In the genomic region with DNA sequence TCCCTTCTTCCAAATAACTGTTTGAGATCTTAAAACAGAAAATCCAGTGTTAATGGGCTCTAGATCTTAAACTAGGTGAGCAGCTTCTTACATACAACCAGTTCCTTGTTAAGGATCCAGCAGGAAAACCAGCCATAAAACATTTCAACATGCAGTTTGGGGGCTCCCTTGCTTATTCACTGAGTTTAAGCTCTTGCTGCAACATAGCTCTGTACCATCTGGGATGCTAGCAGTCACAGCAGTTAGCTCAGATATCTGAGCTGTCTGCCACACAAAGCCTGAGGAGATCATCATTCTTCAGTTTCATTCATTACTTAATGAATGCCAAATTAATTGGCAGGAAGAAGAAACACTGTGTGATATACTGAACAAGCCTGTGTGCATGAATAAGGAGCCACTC, we compare ENCODE assay signal across 1 cellular context.
TF ChIP-seq lines count a peak whose summit lies in the region.

No MANE protein-coding gene starts in this region.

TF ChIP-seq in H1, 55 proteins besides CTCF, POLR2A, EP300 and RAD21:
- TF ChIP-seq YY1 (IDR thresholded peaks at IDR 0.05; ENCODE audit: low read depth, low read length) (no peak), POLR2AphosphoS5 (IDR thresholded peaks at IDR 0.05; ENCODE audit: low read depth, low read length) (peak; percentile 90)
